1 cellular context compared by ENCODE assay signal in genomic region chr10:29530112-29530976, GRCh38.
TF ChIP-seq lines count a peak whose summit lies in the region.

No MANE protein-coding gene starts in this region.

TF ChIP-seq in GM12878, 131 proteins besides CTCF, POLR2A, EP300 and RAD21:
- TF ChIP-seq ZSCAN29 (IDR thresholded peaks at IDR 0.05) (no peak), NR2C1 (IDR thresholded peaks at IDR 0.05) (no peak), SMAD5 (IDR thresholded peaks at IDR 0.05; ENCODE audit: low read depth) (no peak), TCF12 (IDR thresholded peaks at IDR 0.05; ENCODE audit: low read depth, low read length) (no peak), ZBTB33 (IDR thresholded peaks at IDR 0.05) (no peak), KAT2A (conservative IDR thresholded peaks at IDR 0.05; ENCODE audit: control insufficient read depth, low read depth, low read length) (no peak), HSF1 (IDR thresholded peaks at IDR 0.05; ENCODE audit: low read depth, low read length) (no peak), FOXM1 (IDR thresholded peaks at IDR 0.05; ENCODE audit: low read depth, low read length) (no peak), BACH1 (IDR thresholded peaks at IDR 0.05; ENCODE audit: borderline replicate concordance) (no peak), PBX3 (IDR thresholded peaks at IDR 0.05; ENCODE audit: insufficient replicate concordance, low read depth, low read length) (no peak), USF1 (IDR thresholded peaks at IDR 0.05; ENCODE audit: borderline replicate concordance, extremely low read length, insufficient read depth, low read depth, low read length) (no peak), SREBF1 (IDR thresholded peaks at IDR 0.05; ENCODE audit: low read length) (no peak), SIX5 (IDR thresholded peaks at IDR 0.05; ENCODE audit: low read depth, low read length, severe bottlenecking) (no peak), FOS (IDR thresholded peaks at IDR 0.05; ENCODE audit: borderline replicate concordance, extremely low read depth, insufficient read length) (no peak), SMAD1 (IDR thresholded peaks at IDR 0.05; ENCODE audit: low read depth, partially characterized antibody) (no peak), IRF5 (IDR thresholded peaks at IDR 0.05; ENCODE audit: borderline replicate concordance) (no peak), RB1 (IDR thresholded peaks at IDR 0.05; ENCODE audit: borderline replicate concordance) (no peak), ATF3 (IDR thresholded peaks at IDR 0.05; ENCODE audit: borderline replicate concordance, extremely low read depth, low read depth, low read length) (no peak), TAF1 (IDR thresholded peaks at IDR 0.05; ENCODE audit: borderline replicate concordance, low read depth, low read length) (no peak), RELB (IDR thresholded peaks at IDR 0.05; ENCODE audit: low read depth) (no peak)
